ENCODE assay signal across 8 cellular contexts in the genomic region with DNA sequence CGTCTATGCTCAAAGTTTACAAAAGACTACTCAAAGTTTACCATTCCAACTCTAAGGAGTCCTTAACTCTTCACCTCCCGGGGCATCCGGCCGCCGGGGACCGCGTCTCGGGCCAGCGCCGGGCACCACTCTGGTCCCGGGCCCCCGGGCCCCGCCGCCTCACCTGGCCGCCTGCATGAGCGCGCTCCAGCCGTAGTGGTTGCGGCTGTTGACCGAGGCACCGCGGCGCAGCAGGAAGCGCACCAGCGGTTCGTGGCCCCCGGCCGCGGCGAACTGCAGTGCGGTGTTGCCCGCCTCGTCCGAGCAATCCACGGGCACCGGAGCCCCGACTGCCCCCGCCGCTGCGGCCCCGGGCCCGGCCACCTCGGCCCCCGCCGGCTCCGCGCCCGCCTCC. TPM values are rescaled to one million over a fixed set of nuclear protein-coding genes. Genes with fewer than 3 reads are reported as not detected.
DNase-seq lines count a peak whose midpoint lies in the region; ATAC-seq and TF ChIP-seq lines count a peak whose summit lies in the region.

No MANE protein-coding gene starts in this region.

- no peaks in the 10 kb centered on the region for H3K79me2 ChIP-seq in neural cell (replicated peaks; ENCODE audit: insufficient read depth, low read length)

- no peaks in the 10 kb centered on the region for H3K27me3 ChIP-seq in esophagus muscularis mucosa
- H3K27me3 ChIP-seq in neural cell (ENCODE audit: insufficient read depth, low read depth, low read length) = no peaks in the 10 kb centered on the region

- H3K4me2 ChIP-seq in neural cell (ENCODE audit: low read length) = peak overlapping the region; percentile 65

- DNase-seq in stimulated activated CD4-positive, alpha-beta T cell treated with anti-CD3 and anti-CD28 coated beads, Interleukin-15, amount 100 ng/mL, for 24 hours = peak; percentile 47
- DNase-seq in stimulated activated CD4-positive, alpha-beta T cell treated with anti-CD3 and anti-CD28 coated beads, Interleukin-2, amount 100 ng/mL, for 48 hours = no peak
- no peak for DNase-seq in esophagus muscularis mucosa (ENCODE audit: extremely low spot score)
- DNase-seq in pons (ENCODE audit: low spot score) = no peak
- DNase-seq in stimulated activated naive CD4-positive, alpha-beta T cell treated with Interleukin-2 at 50 U/mL for 16 hours (lab: John Stamatoyannopoulos, UW) = no peak

- H3K27ac ChIP-seq in esophagus muscularis mucosa (replicated peaks in 1 of 4) (peak overlapping the region; percentile 72 to 89 (median 83)), neural cell (ENCODE audit: low read length) (no peak overlapping the region)

- WGBS in esophagus muscularis mucosa = 0% methylated on average over 5 of the region's 48 CpGs

- no peak overlapping the region for H2AFZ ChIP-seq in neural cell (ENCODE audit: low read depth, low read length)

- TF ChIP-seq RAD21 in neural cell (conservative IDR thresholded peaks at IDR 0.05) = no peak

- H3K36me3 ChIP-seq in esophagus muscularis mucosa (no peaks in the 10 kb centered on the region), neural cell (ENCODE audit: insufficient read depth, low read length) (no peaks in the 10 kb centered on the region)

- no peak for TF ChIP-seq POLR2A in esophagus muscularis mucosa (IDR thresholded peaks at IDR 0.05; ENCODE audit: low read depth)

- TF ChIP-seq CTCF in WI38 (IDR thresholded peaks at IDR 0.05; ENCODE audit: low read depth, low read length) (no peak), esophagus muscularis mucosa (IDR thresholded peaks at IDR 0.05) (no peak), neural cell (IDR thresholded peaks at IDR 0.05; ENCODE audit: poor library complexity, severe bottlenecking) (no peak)

- peak overlapping the region; percentile 70 for H3K4me3 ChIP-seq in WI38 (ENCODE audit: low read depth, low read length)
- peak overlapping the region; percentile 66 to 96 (median 82) for H3K4me3 ChIP-seq in esophagus muscularis mucosa
- peak overlapping the region; percentile 72 for H3K4me3 ChIP-seq in neural cell (ENCODE audit: low read length)

- no peaks in the 10 kb centered on the region for H3K9me2 ChIP-seq in neural cell (ENCODE audit: insufficient read depth, low read length)

- H4K20me1 ChIP-seq in neural cell (ENCODE audit: insufficient read depth) = no peaks in the 10 kb centered on the region

- peak; percentile 6 for ATAC-seq in HG03060 (IDR thresholded peaks at IDR 0.05; ENCODE audit: low read depth, unreplicated experiment)

- TF ChIP-seq EP300 in esophagus muscularis mucosa (IDR thresholded peaks at IDR 0.05) (no peak), neural cell (conservative IDR thresholded peaks at IDR 0.05; ENCODE audit: poor library complexity, severe bottlenecking) (no peak)

- H3K9me3 ChIP-seq in esophagus muscularis mucosa (no peaks in the 10 kb centered on the region), neural cell (ENCODE audit: low read length) (no peaks in the 10 kb centered on the region)

- H3K4me1 ChIP-seq in esophagus muscularis mucosa = peaks cover 10 to 64% (median 50%) of the 10 kb centered on the region in 4 donors

- intact Hi-C loops in esophagus muscularis mucosa (cut with DNase I) = loop anchor here (10.0 kb wide), 1 partner anchor 871 kb away; a partner anchor contains a TSS

- no peaks in the 10 kb centered on the region for H3F3A ChIP-seq in neural cell (ENCODE audit: insufficient read depth, low read length, poor library complexity, severe bottlenecking)

- H3K9ac ChIP-seq in neural cell (ENCODE audit: low read length) = peak overlapping the region; percentile 50

TF ChIP-seq in neural cell, 6 proteins besides CTCF, POLR2A, EP300 and RAD21:
- TF ChIP-seq SMC3 (conservative IDR thresholded peaks at IDR 0.05; ENCODE audit: poor library complexity) (no peak), MXI1 (conservative IDR thresholded peaks at IDR 0.05; ENCODE audit: poor library complexity, severe bottlenecking) (peak; percentile 19), POLR2AphosphoS5 (IDR thresholded peaks at IDR 0.05) (peak; percentile 8)
TF ChIP-seq in neural cell: peak in this region for 2.

RNA-seq across cellular contexts. Expression of a gene that starts 0.4 kb away (rescaled TPM):
- 10 to 100 TPM; 15.8 to 31.4 (median 23.6) TPM for total RNA-seq in esophagus muscularis mucosa
- 9.9 and 16.6 TPM in 2 replicates for polyA plus RNA-seq in neural cell
- 8.3 and 8.8 TPM in 2 replicates for polyA minus RNA-seq in neural cell

RNA-seq across cellular contexts. Expression of a gene that starts 11.5 kb away (rescaled TPM):
- 10 to 100 TPM; 12.4 to 22.4 (median 16.2) TPM for total RNA-seq in esophagus muscularis mucosa
- polyA plus RNA-seq in neural cell = 8.4 and 8.9 TPM in 2 replicates
- polyA minus RNA-seq in neural cell = 3.2 and 3.6 TPM in 2 replicates
